In the genomic region with DNA sequence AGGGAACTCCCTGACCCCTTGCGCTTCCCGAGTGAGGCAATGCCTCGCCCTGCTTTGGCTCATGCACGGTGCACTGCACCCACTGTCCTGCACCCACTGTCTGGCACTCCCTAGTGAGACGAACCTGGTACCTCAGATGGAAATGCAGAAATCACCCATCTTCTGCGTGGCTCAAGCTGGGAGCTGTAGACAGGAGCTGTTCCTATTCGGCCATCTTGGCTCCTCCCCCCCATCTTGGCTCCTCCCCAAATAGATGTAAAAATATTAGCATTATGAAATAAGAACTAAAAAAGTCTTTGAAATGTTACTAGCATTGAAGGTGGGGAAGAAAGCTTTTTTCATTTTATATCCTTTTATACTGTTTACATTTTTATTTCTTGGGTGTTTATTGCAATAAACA, we compare ENCODE assay signal across 8 cellular contexts.
DNase-seq lines count a peak whose midpoint lies in the region; TF ChIP-seq lines count a peak whose summit lies in the region.
"Not testable (repeated sequence)": the region's sequence is repeated elsewhere in the genome, so short reads cannot be mapped to it uniquely, and the experiment has no call there.

No MANE protein-coding gene starts in this region.

- H3K27ac Mint-ChIP-seq in osteocyte (ENCODE audit: unreplicated experiment), result not testable (repeated sequence)

- not testable (repeated sequence) for H3K27me3 Mint-ChIP-seq in osteocyte (ENCODE audit: unreplicated experiment)

- H3K36me3 Mint-ChIP-seq in osteocyte (ENCODE audit: unreplicated experiment), result not testable (repeated sequence)

- H3K4me1 Mint-ChIP-seq in osteocyte (ENCODE audit: unreplicated experiment), result not testable (repeated sequence)

- DNase-seq in NCI-H1417 (lab: John Stamatoyannopoulos, UW), result peak; percentile 7 to 41 (median 11)
- peak; percentile 1 for DNase-seq in NCI-H524 treated with DMSO at 0.1 percent for 48 hours (lab: John Stamatoyannopoulos, UW)
- DNase-seq in SK-MEL-5 (ENCODE audit: low read depth, low spot score), result peak; percentile 42
- DNase-seq in osteocyte (ENCODE audit: extremely low spot score, unreplicated experiment), result not testable (repeated sequence)

- in situ Hi-C loops in SK-MEL-5 (cut with HindIII; ENCODE audit: low pct_unique_long_range_greater_than_20kb, low sequenced_read_pairs), result not testable (repeated sequence)

- H3K27me3 ChIP-seq in ectodermal cell (ENCODE audit: control insufficient read depth, insufficient read depth, low read length, poor library complexity, severe bottlenecking), result not testable (repeated sequence)

- H3K27ac ChIP-seq in 22Rv1 (0 out of 2 replicates have a peak overlapping the region, but pooled peaks have one; percentile 15), ectodermal cell (ENCODE audit: insufficient read depth, low read depth, low read length, poor library complexity, severe bottlenecking) (peak overlapping the region; percentile 36)

- H3K4me3 ChIP-seq in ectodermal cell (ENCODE audit: insufficient read depth, low read depth, low read length), result not testable (repeated sequence)
- peak overlapping the region; percentile 44; the same call in 1 of the 2 replicates for H3K4me3 ChIP-seq in iPS-18c (ENCODE audit: insufficient read depth, low read depth, low read length)

- TF ChIP-seq CTCF in 22Rv1 (IDR thresholded peaks at IDR 0.05); osteocyte (IDR thresholded peaks at IDR 0.05): not testable (repeated sequence)

- 40 to 43% methylated on average over 6 to 7 of the region's 7 CpGs for WGBS in ectodermal cell, 2 experiments

- H3K9me3 ChIP-seq in ES-I3 (ENCODE audit: control insufficient read depth, insufficient read depth, low read length); ectodermal cell (ENCODE audit: control insufficient read depth, low read length); iPS-18c (ENCODE audit: control insufficient read depth, insufficient read depth, low read length): not testable (repeated sequence)

- H3K4me1 ChIP-seq in ES-I3 (ENCODE audit: insufficient read depth, low read length); ectodermal cell (ENCODE audit: control insufficient read depth, insufficient read depth, low read length): not testable (repeated sequence)

- peak overlapping the region; percentile 71 for H3K4me3 Mint-ChIP-seq in osteocyte (ENCODE audit: unreplicated experiment)

- H3K9ac ChIP-seq in ES-I3 (ENCODE audit: low read depth, low read length), result peak overlapping the region; percentile 47

- not testable (repeated sequence) for H3K36me3 ChIP-seq in ES-I3 (ENCODE audit: insufficient read depth, low read length); ectodermal cell (ENCODE audit: control insufficient read depth, insufficient read depth, low read length)

- not testable (repeated sequence) for H3K9me3 Mint-ChIP-seq in osteocyte (ENCODE audit: unreplicated experiment)
